ENCODE assay signal across 25 cellular contexts in the genomic region with DNA sequence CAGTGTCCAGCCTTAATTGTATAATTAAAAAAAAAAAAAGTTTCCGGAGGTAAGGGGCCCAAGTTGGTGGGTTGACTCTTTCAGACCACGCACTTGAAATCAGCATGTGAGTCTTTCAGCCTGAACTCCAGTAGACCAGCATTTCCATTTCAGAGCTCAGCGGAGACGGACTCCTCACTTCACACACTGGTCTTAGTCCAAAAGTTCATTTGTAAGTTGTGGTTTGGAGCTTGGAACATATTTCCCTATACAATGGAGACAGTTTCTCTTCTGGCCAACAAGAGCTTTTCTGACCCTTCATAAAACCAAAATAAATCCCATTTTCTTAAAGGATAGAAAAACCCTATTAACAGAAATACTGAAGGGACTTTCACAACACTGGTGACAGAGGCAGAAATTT.
"Had no signal": no experiment of that assay in that cellular context is flagged by ENCODE, and none has a peak within 500 bp of the region (broad histone marks: within the 10 kb centered on the region; RNA-seq: fewer than 3 reads in every experiment).

No MANE protein-coding gene starts in this region.

- H3K9me3 ChIP-seq: left ventricle myocardium inferior, mucosa of descending colon, ovary, right atrium auricular region, stomach, suprapubic skin, thoracic aorta, tibial artery, upper lobe of right lung had no signal

- H3K27me3 Mint-ChIP-seq: natural killer cell treated with Interleukin-12 subunit alpha and Interleukin-12 subunit beta and Interleukin-15 and Interleukin-18, amount 100 ng/mL, for 72 hours had no signal

- H3K4me3 Mint-ChIP-seq: naive thymus-derived CD4-positive, alpha-beta T cell; natural killer cell treated with Interleukin-12 subunit alpha and Interleukin-12 subunit beta and Interleukin-15 and Interleukin-18, amount 100 ng/mL, for 72 hours; stimulated activated naive B cell treated with anti-CD40 and anti-IgM and Interleukin-4, amounts not matched to agents 10 μg/mL and 1 μg/mL and 100 μg/mL, for 72 hours had no signal

- H3K4me1 Mint-ChIP-seq: stimulated activated naive B cell treated with anti-CD40 and anti-IgM and Interleukin-4, amounts not matched to agents 10 μg/mL and 1 μg/mL and 100 μg/mL, for 72 hours had no signal

- H3K36me3 Mint-ChIP-seq: natural killer cell treated with Interleukin-12 subunit alpha and Interleukin-12 subunit beta and Interleukin-15 and Interleukin-18, amount 100 ng/mL, for 72 hours; stimulated activated naive B cell treated with anti-CD40 and anti-IgM and Interleukin-4, amounts not matched to agents 10 μg/mL and 1 μg/mL and 100 μg/mL, for 72 hours had no signal

- H3K27ac Mint-ChIP-seq: natural killer cell treated with Interleukin-12 subunit alpha and Interleukin-12 subunit beta and Interleukin-15 and Interleukin-18, amount 100 ng/mL, for 72 hours; progenitor cell of endocrine pancreas; stimulated activated naive B cell treated with anti-CD40 and anti-IgM and Interleukin-4, amounts not matched to agents 10 μg/mL and 1 μg/mL and 100 μg/mL, for 72 hours had no signal

- H3K36me3 ChIP-seq: left ventricle myocardium inferior, ovary, right atrium auricular region, stomach, suprapubic skin, thoracic aorta, tibial artery, upper lobe of right lung had no signal

- DNase-seq: islet precursor cell; left ventricle myocardium inferior; midbrain; mucosa of descending colon; naive thymus-derived CD4-positive, alpha-beta T cell; ovary; stimulated activated CD4-positive, alpha-beta T cell treated with anti-CD3 and anti-CD28 coated beads, Interleukin-12 subunit alpha, Interleukin-12 subunit beta, amount 100 ng/mL, for 4 hours; stimulated activated CD4-positive, alpha-beta T cell treated with anti-CD3 and anti-CD28 coated beads, Interleukin-15, amount 100 ng/mL, for 24 hours; stimulated activated CD4-positive, alpha-beta T cell treated with anti-CD3 and anti-CD28 coated beads, Interleukin-2, amount 100 ng/mL, for 24 hours; stimulated activated CD4-positive, alpha-beta T cell treated with anti-CD3 and anti-CD28 coated beads, Interleukin-4, amount 100 ng/mL, for 1 hour; stimulated activated naive B cell treated with anti-CD40 and anti-IgM and Interleukin-4, amounts not matched to agents 10 μg/mL and 1 μg/mL and 100 μg/mL, for 72 hours; stimulated activated naive CD8-positive, alpha-beta T cell treated with anti-CD3 and anti-CD28 coated beads, Interleukin-15, Interleukin-2, amounts not matched to agents 100 U/mL and 50 U/mL, for 24 hours; stomach; tibial artery; trophoblast cell; upper lobe of right lung had no signal

- H3K4me3 ChIP-seq: hepatocyte, left ventricle myocardium inferior, lung, mucosa of descending colon, ovary, right atrium auricular region, skin epidermis, stomach, suprapubic skin, thoracic aorta, tibial artery, upper lobe of right lung had no signal

- ATAC-seq: mucosa of descending colon; naive thymus-derived CD4-positive, alpha-beta T cell; natural killer cell treated with Interleukin-12 subunit alpha and Interleukin-12 subunit beta and Interleukin-15 and Interleukin-18, amount 100 ng/mL, for 72 hours; sciatic nerve; stimulated activated naive B cell treated with anti-CD40 and anti-IgM and Interleukin-4, amounts not matched to agents 10 μg/mL and 1 μg/mL and 100 μg/mL, for 72 hours; stimulated activated naive CD8-positive, alpha-beta T cell treated with anti-CD3 and anti-CD28 coated beads, Interleukin-15, Interleukin-2, amounts not matched to agents 100 U/mL and 50 U/mL, for 24 hours; upper lobe of right lung had no signal

- H3K27me3 ChIP-seq: hepatocyte, ovary, right atrium auricular region, stomach, suprapubic skin, tibial artery, upper lobe of right lung had no signal

- H3K27ac ChIP-seq: hepatocyte, left ventricle myocardium inferior, ovary, right atrium auricular region, skin epidermis, stomach, suprapubic skin, thoracic aorta, tibial artery, upper lobe of right lung had no signal

- H3K9me3 Mint-ChIP-seq: naive thymus-derived CD4-positive, alpha-beta T cell; natural killer cell treated with Interleukin-12 subunit alpha and Interleukin-12 subunit beta and Interleukin-15 and Interleukin-18, amount 100 ng/mL, for 72 hours; stimulated activated naive B cell treated with anti-CD40 and anti-IgM and Interleukin-4, amounts not matched to agents 10 μg/mL and 1 μg/mL and 100 μg/mL, for 72 hours had no signal
